16 cellular contexts compared by ENCODE assay signal in genomic region chr11:80844110-80844509, GRCh38.
DNase-seq lines count a peak whose midpoint lies in the region; ATAC-seq, FAIRE-seq and TF ChIP-seq lines count a peak whose summit lies in the region.
"Had no signal": no experiment of that assay in that cellular context is flagged by ENCODE, and none has a peak within 500 bp of the region (broad histone marks: within the 10 kb centered on the region; RNA-seq: fewer than 3 reads in every experiment).

No MANE protein-coding gene starts in this region.

- H3K27ac ChIP-seq in H1 (ENCODE audit: low read depth, low read length), result no peak overlapping the region
- H3K27ac ChIP-seq: 22Rv1, BLaER1 had no signal

- no peak for TF ChIP-seq POLR2A in H1 (IDR thresholded peaks at IDR 0.05; ENCODE audit: control extremely low read depth in 1 of 2, low read depth in 2 of 2, low read length in 2 of 2)

- H2BK12ac ChIP-seq in H1 (ENCODE audit: low read depth, low read length), result no peak overlapping the region

- no peak overlapping the region for H3K4ac ChIP-seq in H1 (replicated peaks; ENCODE audit: insufficient read length, low read depth, low read length)

- TF ChIP-seq EP300 in H1 (IDR thresholded peaks at IDR 0.05; ENCODE audit: borderline replicate concordance in 1 of 2, low read depth in 2 of 2, low read length in 2 of 2), result no peak

- CTCF ChIA-PET in H1 (lab: Charles Lee; ENCODE audit: partially characterized antibody), result interaction anchor here (0.6 to 2.2 kb wide), 17 partner anchors 10 to 1136 kb away, joined by 3 to 6 read pairs (median 3); no protein-coding TSS in a partner anchor

- FAIRE-seq in H1 (lab: Jason Lieb, UNC), result peak; percentile 55

- H3K9me3 ChIP-seq in H1 (ENCODE audit: insufficient read depth in 2 of 2, low read depth in 1 of 2, low read length in 1 of 2) (no peaks in the 10 kb centered on the region), T-helper 17 cell (ENCODE audit: control insufficient read depth, low read length, poor library complexity, severe bottlenecking) (no peaks in the 10 kb centered on the region)
- H3K9me3 ChIP-seq: BLaER1, Caco-2 had no signal

- H3K4me3 ChIP-seq in H1 (ENCODE audit: extremely low read depth in 1 of 4, insufficient read depth in 2 of 4, low read depth in 3 of 4, low read length in 4 of 4), result no peak overlapping the region
- H3K4me3 ChIP-seq: BLaER1 had no signal

- no peaks in the 10 kb centered on the region for H3K23me2 ChIP-seq in H1 (ENCODE audit: low read depth, low read length)

- H2BK5ac ChIP-seq in H1 (ENCODE audit: low read depth, low read length), result no peak overlapping the region

- peak; percentile 17 for DNase-seq in NCI-H82 (lab: John Stamatoyannopoulos, UW)
- no peak for DNase-seq in NCI-H82 treated with DMSO at 0.1 percent for 48 hours (lab: John Stamatoyannopoulos, UW; ENCODE audit: unreplicated experiment)
- DNase-seq in H1 (ENCODE audit: low read depth in 1 of 2, low spot score in 2 of 2), result peak in 1 of 2 experiments; percentile 0
- peak; percentile 21 for DNase-seq in iPS-NIHi7 (ENCODE audit: extremely low spot score)
- no peak for DNase-seq in T-helper 17 cell
- DNase-seq in NCI-H187 treated with DMSO at 0.1 percent for 48 hours (lab: John Stamatoyannopoulos, UW), result no peak
- DNase-seq in RKO (ENCODE audit: low spot score), result no peak
- DNase-seq: AML-193; Caco-2; CD8-positive, alpha-beta memory T cell; DMS53; H7; IMR-90; KBM-7 had no signal

- no peak overlapping the region for H2BK15ac ChIP-seq in H1 (ENCODE audit: low read length)

- H3K27ac Mint-ChIP-seq in T-helper 17 cell, result no peak overlapping the region
- H3K27ac Mint-ChIP-seq: CD8-positive, alpha-beta memory T cell had no signal

- H3K27me3 ChIP-seq in H1 (replicated peaks in 1 of 4; ENCODE audit: control insufficient read depth in 3 of 4, extremely low read depth in 1 of 4, insufficient read depth in 3 of 4, low read length in 3 of 4), result no peaks in the 10 kb centered on the region
- H3K27me3 ChIP-seq: BLaER1 had no signal

- peak; percentile 74 to 75 for TF ChIP-seq RAD21 in H1 (IDR thresholded peaks at IDR 0.05 in 1 of 2, conservative IDR thresholded peaks at IDR 0.05 in 1 of 2; ENCODE audit: low read depth in 2 of 2, low read length in 2 of 2)

- H2BK20ac ChIP-seq in H1 (ENCODE audit: low read length), result no peak overlapping the region

- no peak overlapping the region for H3K18ac ChIP-seq in H1 (ENCODE audit: extremely low read depth, low read length)

- H4K20me1 ChIP-seq in H1 (replicated peaks in 1 of 2; ENCODE audit: control insufficient read depth in 1 of 2, insufficient read depth in 2 of 2, low read length in 2 of 2), result no peaks in the 10 kb centered on the region
- H4K20me1 ChIP-seq: BLaER1 had no signal

- H4K8ac ChIP-seq in H1 (ENCODE audit: extremely low read depth, insufficient read depth, low read length), result no peak overlapping the region

- no peak overlapping the region for H3K9ac ChIP-seq in H1 (replicated peaks in 1 of 4; ENCODE audit: extremely low read depth in 1 of 4, low read depth in 3 of 4, low read length in 3 of 4)
- H3K9ac ChIP-seq: BLaER1 had no signal

- H3K36me3 Mint-ChIP-seq in T-helper 17 cell (ENCODE audit: low read depth), result no peaks in the 10 kb centered on the region
- H3K36me3 Mint-ChIP-seq: CD8-positive, alpha-beta memory T cell had no signal

- no peak for ATAC-seq in T-helper 17 cell

- H3K79me1 ChIP-seq in H1 (ENCODE audit: low read depth, low read length), result no peaks in the 10 kb centered on the region

- H4K91ac ChIP-seq in H1 (replicated peaks; ENCODE audit: insufficient read length, low read length), result no peak overlapping the region

- TF ChIP-seq CTCF in H1 (IDR thresholded peaks at IDR 0.05; ENCODE audit: control extremely low read depth in 1 of 3, insufficient read depth in 1 of 3, low read depth in 1 of 3, low read length in 3 of 3), result peak; percentile 9 to 61 (median 39)

- POLR2A ChIA-PET in H1 (lab: Charles Lee; ENCODE audit: partially characterized antibody), result no interaction called here

- H3K56ac ChIP-seq in H1 (replicated peaks; ENCODE audit: insufficient read length, low read depth, low read length), result no peak overlapping the region

- no peak overlapping the region for H2AK5ac ChIP-seq in H1 (ENCODE audit: low read depth, low read length)

- no peaks in the 10 kb centered on the region for H3K4me1 Mint-ChIP-seq in T-helper 17 cell
- H3K4me1 Mint-ChIP-seq: CD8-positive, alpha-beta memory T cell had no signal

- no peaks in the 10 kb centered on the region for H3K79me2 ChIP-seq in H1 (ENCODE audit: control insufficient read depth in 1 of 2, insufficient read depth in 2 of 2, low read length in 2 of 2)

- H2AFZ ChIP-seq in H1 (ENCODE audit: low read length), result 0 out of 2 replicates have a peak overlapping the region, but pooled peaks have one; percentile 64

- H3K23ac ChIP-seq in H1 (ENCODE audit: insufficient read length), result no peak overlapping the region

- no peak overlapping the region for H3K14ac ChIP-seq in H1 (ENCODE audit: insufficient read length)

- no peak overlapping the region for H4K5ac ChIP-seq in H1 (ENCODE audit: insufficient read length, low read depth, low read length)

- no peak overlapping the region for H3K4me2 ChIP-seq in H1 (ENCODE audit: insufficient read depth in 1 of 2, low read depth in 2 of 2, low read length in 2 of 2)
- H3K4me2 ChIP-seq: BLaER1 had no signal

- H3K4me3 Mint-ChIP-seq in T-helper 17 cell, result no peak overlapping the region
- H3K4me3 Mint-ChIP-seq: CD8-positive, alpha-beta memory T cell had no signal

- H3K27me3 Mint-ChIP-seq in T-helper 17 cell, result no peaks in the 10 kb centered on the region
- H3K27me3 Mint-ChIP-seq: CD8-positive, alpha-beta memory T cell had no signal

- H2BK120ac ChIP-seq in H1 (replicated peaks; ENCODE audit: low read depth, low read length), result no peak overlapping the region

- no peaks in the 10 kb centered on the region for H3K4me1 ChIP-seq in H1 (replicated peaks in 1 of 4; ENCODE audit: control insufficient read depth in 3 of 4, insufficient read depth in 4 of 4, low read length in 3 of 4)
- H3K4me1 ChIP-seq: Caco-2 had no signal

- 65% methylated on average over 4 of the region's 4 CpGs; no CpG with 5 or more reads in 1 of the 2 experiments for WGBS in H1 (ENCODE audit: extremely low coverage in 1 of 2, insufficient coverage in 1 of 2, insufficient read length in 1 of 2, insufficient replicate concordance in 2 of 2, low coverage in 1 of 2, low lambda C conversion rate in 2 of 2, missing lambda C conversion rate in 1 of 2), 2 experiments

- no peaks in the 10 kb centered on the region for H3K36me3 ChIP-seq in H1 (ENCODE audit: control insufficient read depth in 2 of 4, insufficient read depth in 4 of 4, low read length in 3 of 4)
- H3K36me3 ChIP-seq: BLaER1 had no signal

TF ChIP-seq in H1, 55 proteins besides CTCF, POLR2A, EP300 and RAD21:
- TF ChIP-seq, protein P1, sequence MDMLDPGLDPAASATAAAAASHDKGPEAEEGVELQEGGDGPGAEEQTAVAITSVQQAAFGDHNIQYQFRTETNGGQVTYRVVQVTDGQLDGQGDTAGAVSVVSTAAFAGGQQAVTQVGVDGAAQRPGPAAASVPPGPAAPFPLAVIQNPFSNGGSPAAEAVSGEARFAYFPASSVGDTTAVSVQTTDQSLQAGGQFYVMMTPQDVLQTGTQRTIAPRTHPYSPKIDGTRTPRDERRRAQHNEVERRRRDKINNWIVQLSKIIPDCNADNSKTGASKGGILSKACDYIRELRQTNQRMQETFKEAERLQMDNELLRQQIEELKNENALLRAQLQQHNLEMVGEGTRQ (IDR thresholded peaks at IDR 0.05; ENCODE audit: low read length), result no peak
- TF ChIP-seq TEAD4 (IDR thresholded peaks at IDR 0.05; ENCODE audit: low read depth, low read length), result peak; percentile 30; the same call in 1 of the 2 replicates
- no peak for TF ChIP-seq ZNF274 (IDR thresholded peaks at IDR 0.05; ENCODE audit: borderline replicate concordance, extremely low read depth, low read length)
- TF ChIP-seq BRCA1 (IDR thresholded peaks at IDR 0.05; ENCODE audit: low read depth, low read length), result no peak
- no peak for TF ChIP-seq E2F6 (IDR thresholded peaks at IDR 0.05)
- no peak for TF ChIP-seq RBBP5 (IDR thresholded peaks at IDR 0.05; ENCODE audit: borderline replicate concordance, low read depth, low read length)
- no peak for TF ChIP-seq SIRT6 (IDR thresholded peaks at IDR 0.05; ENCODE audit: low read length)

Comparison
In these comparisons a context has a peak if more than half of its experiments do, and no peak if none do; other contexts are left out.
1. DNase-seq: peak in NCI-H82 (single experiment) and iPS-NIHi7 (single experiment); none in NCI-H82 treated with DMSO at 0.1 percent for 48 hours (single experiment), T-helper 17 cell (0 of 3), NCI-H187 treated with DMSO at 0.1 percent for 48 hours (single experiment) and RKO (single experiment).